8 cellular contexts compared by ENCODE assay signal in the genomic region with DNA sequence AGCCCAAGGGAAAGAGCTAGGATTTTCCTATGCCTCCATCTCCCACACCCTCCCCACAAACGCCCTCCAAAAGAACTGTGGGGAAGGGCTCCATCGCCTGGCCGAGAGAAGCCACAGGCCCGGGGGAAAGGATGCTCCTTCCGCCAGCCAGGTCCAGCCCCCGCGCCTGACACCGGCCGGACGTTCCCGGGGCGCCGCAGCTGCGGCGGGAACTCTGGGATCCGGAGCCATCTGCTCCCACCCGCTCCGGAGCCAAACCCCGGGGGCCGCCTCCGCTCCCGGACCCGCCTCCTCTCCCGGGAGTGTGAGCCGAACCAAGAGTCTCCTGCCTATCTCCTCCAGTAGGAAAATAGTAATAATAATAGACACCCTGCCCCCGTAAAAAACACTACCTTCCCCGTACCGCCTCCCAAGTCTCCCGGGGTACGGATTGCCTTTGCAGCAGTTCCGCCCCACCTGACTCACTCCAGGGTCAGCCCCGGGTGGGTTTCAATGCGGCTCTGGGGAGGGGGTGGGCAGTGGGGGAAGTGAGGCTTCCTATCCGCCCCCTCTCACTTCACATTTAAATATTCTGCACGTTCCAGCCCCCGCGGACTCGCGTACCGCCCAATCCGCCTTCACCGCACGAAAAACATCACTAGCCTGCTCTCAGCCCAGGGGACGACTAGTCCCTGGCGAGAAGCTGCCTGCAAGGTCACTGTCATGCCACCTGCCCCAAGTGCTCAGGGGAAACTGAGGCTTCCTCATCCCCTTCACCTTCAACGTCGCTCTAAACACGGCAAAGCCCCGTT. TPM values are rescaled to one million over a fixed set of nuclear protein-coding genes. Genes with fewer than 3 reads are reported as not detected.
DNase-seq lines count a peak whose midpoint lies in the region; ATAC-seq and TF ChIP-seq lines count a peak whose summit lies in the region.

No MANE protein-coding gene starts in this region.

- H3K27me3 Mint-ChIP-seq in naive thymus-derived CD8-positive, alpha-beta T cell, result no peaks in the 10 kb centered on the region

- peaks cover 0 to 70% (median 6%) of the 10 kb centered on the region in 3 donors for H3K36me3 Mint-ChIP-seq in naive thymus-derived CD8-positive, alpha-beta T cell

- peak overlapping the region; percentile 10 to 91 (median 80) for H3K27ac Mint-ChIP-seq in naive thymus-derived CD8-positive, alpha-beta T cell

- ATAC-seq in naive thymus-derived CD8-positive, alpha-beta T cell, result no peak

- POLR2A ChIA-PET in naive thymus-derived CD8-positive, alpha-beta T cell (lab: Charles Lee), result interaction anchor here (0.8 to 1.0 kb wide), 2 partner anchors 8 to 12 kb away, joined by 3 to 4 read pairs; partner anchors contain the start of gene TSPAN31
- POLR2A ChIA-PET in GM10248 (lab: Yijun Ruan, JAX), result no interaction called here

- H3K4me3 Mint-ChIP-seq in naive thymus-derived CD8-positive, alpha-beta T cell, result no peak overlapping the region

- peak overlapping the region; percentile 39 for H3K4me3 ChIP-seq in choroid plexus epithelial cell (ENCODE audit: low read depth, low read length)

- TF ChIP-seq CTCF in choroid plexus epithelial cell (conservative IDR thresholded peaks at IDR 0.05; ENCODE audit: low read depth, low read length) (peak; percentile 59), GM10248 (IDR thresholded peaks at IDR 0.05; ENCODE audit: control extremely low read depth, extremely low read depth, low read depth, missing control alignments) (no peak)

- H3K9me3 Mint-ChIP-seq in naive thymus-derived CD8-positive, alpha-beta T cell, result no peaks in the 10 kb centered on the region

- H3K4me1 Mint-ChIP-seq in naive thymus-derived CD8-positive, alpha-beta T cell, result peaks cover 27 to 52% (median 36%) of the 10 kb centered on the region in 4 donors

- CTCF ChIA-PET in GM10248 (lab: Yijun Ruan, JAX), result interaction anchor here (1.3 to 3.4 kb wide), 3 partner anchors 10 to 153 kb away, joined by 3 to 12 read pairs (median 5); partner anchors contain the start of gene OS9

- DNase-seq in COR-L47 (lab: John Stamatoyannopoulos, UW) (peak; percentile 59), NCI-H2196 (lab: John Stamatoyannopoulos, UW; ENCODE audit: unreplicated experiment) (peak; percentile 56), choroid plexus epithelial cell (ENCODE audit: low read depth) (peak; percentile 45), T-helper 9 cell (no peak), amniotic stem cell (lab: John Stamatoyannopoulos, UW) (no peak), GM19238 (ENCODE audit: insufficient read length, low spot score) (no peak), GM10248 (ENCODE audit: extremely low spot score) (no peak)
- no peak for DNase-seq in naive thymus-derived CD8-positive, alpha-beta T cell

RNA-seq across cellular contexts. Expression of gene AGAP2, which starts 2.4 kb away (rescaled TPM):
- total RNA-seq in naive thymus-derived CD8-positive, alpha-beta T cell, result 10 to 100 TPM; 54.4 to 58.8 TPM
- 1 to 10 TPM; 4.3 to 6.9 (median 5.6) TPM for polyA plus RNA-seq in naive thymus-derived CD8-positive, alpha-beta T cell

RNA-seq across cellular contexts. Expression of gene TSPAN31, which starts 8.7 kb away (rescaled TPM):
- 10 to 100 TPM; 22.5 to 24.8 TPM for total RNA-seq in naive thymus-derived CD8-positive, alpha-beta T cell
- polyA plus RNA-seq in naive thymus-derived CD8-positive, alpha-beta T cell, result 10 to 100 TPM; 42.2 to 53.3 (median 47.3) TPM

RNA-seq across cellular contexts. Expression of gene CDK4, which starts 16.0 kb away (rescaled TPM):
- 10 to 100 TPM; 44.6 to 49.0 TPM for total RNA-seq in naive thymus-derived CD8-positive, alpha-beta T cell
- polyA plus RNA-seq in naive thymus-derived CD8-positive, alpha-beta T cell, result 100 to 1,000 TPM in 1 of 3 donors, 10 to 100 TPM in 2; 71.3 to 101 (median 80.5) TPM

RNA-seq across cellular contexts. Expression of gene MARCHF9, which starts 18.8 kb away (rescaled TPM):
- 10 to 100 TPM; 59.5 to 64.8 TPM for total RNA-seq in naive thymus-derived CD8-positive, alpha-beta T cell
- 1 to 10 TPM; 2.2 to 6.6 (median 4.5) TPM for polyA plus RNA-seq in naive thymus-derived CD8-positive, alpha-beta T cell

RNA-seq across cellular contexts. Expression of gene CYP27B1, which starts 30.7 kb away (rescaled TPM):
- 1 to 10 TPM; 1.4 to 1.6 TPM for total RNA-seq in naive thymus-derived CD8-positive, alpha-beta T cell
- polyA plus RNA-seq in naive thymus-derived CD8-positive, alpha-beta T cell, result not detected

Comparison
In these comparisons a context has a peak if more than half of its experiments do, and no peak if none do; other contexts are left out.
1. DNase-seq: peak in COR-L47 (single experiment), NCI-H2196 (single experiment) and choroid plexus epithelial cell (single experiment); none in naive thymus-derived CD8-positive, alpha-beta T cell (0 of 10), T-helper 9 cell (single experiment), amniotic stem cell (single experiment), GM19238 (single experiment) and GM10248 (single experiment).